1 cellular context compared by ENCODE assay signal in genomic region chrX:78139160-78140123, GRCh38.
TF ChIP-seq lines count a peak whose summit lies in the region.

TAF9B (minus strand) TSS chrX:78139650; CDS start chrX:78139611, 39 bp downstream.

TF ChIP-seq in GM12878, 131 proteins besides CTCF, POLR2A, EP300 and RAD21 (continued from another document and continues in another):
- TF ChIP-seq HSF1 (IDR thresholded peaks at IDR 0.05; ENCODE audit: low read depth, low read length) (no peak), PRDM15 (CRISPR knock-in tag; IDR thresholded peaks at IDR 0.05) (no peak), RAD51 (IDR thresholded peaks at IDR 0.05) (no peak), CEBPB (IDR thresholded peaks at IDR 0.05; ENCODE audit: borderline replicate concordance in 1 of 2, low read depth in 2 of 2, low read length in 2 of 2) (no peak), RELA (IDR thresholded peaks at IDR 0.05; ENCODE audit: borderline replicate concordance, partially characterized antibody) (no peak), JUNB (IDR thresholded peaks at IDR 0.05) (no peak), NFXL1 (IDR thresholded peaks at IDR 0.05; ENCODE audit: borderline replicate concordance) (no peak), CBFB (IDR thresholded peaks at IDR 0.05; ENCODE audit: low read depth) (no peak), ZSCAN29 (IDR thresholded peaks at IDR 0.05) (no peak), ZBTB40 (IDR thresholded peaks at IDR 0.05; ENCODE audit: borderline replicate concordance) (no peak), ZBTB33 (IDR thresholded peaks at IDR 0.05) (no peak), CREM (IDR thresholded peaks at IDR 0.05; ENCODE audit: low read depth) (0 out of 2 replicates have a peak, but pooled peaks have one; percentile 41), RELB (IDR thresholded peaks at IDR 0.05; ENCODE audit: low read depth) (0 out of 2 replicates have a peak, but pooled peaks have one; percentile 34), HCFC1 (IDR thresholded peaks at IDR 0.05; ENCODE audit: low read length) (no peak), STAT3 (IDR thresholded peaks at IDR 0.05; ENCODE audit: low read depth, low read length) (no peak), TCF12 (IDR thresholded peaks at IDR 0.05; ENCODE audit: low read depth, low read length) (no peak), ZBTB11 (CRISPR knock-in tag; IDR thresholded peaks at IDR 0.05) (no peak), NR2F1 (conservative IDR thresholded peaks at IDR 0.05) (no peak), IRF3 (IDR thresholded peaks at IDR 0.05) (no peak), ZNF217 (IDR thresholded peaks at IDR 0.05) (no peak), YY1 (IDR thresholded peaks at IDR 0.05; ENCODE audit: low read depth, low read length) (peak; percentile 92), MEF2B (IDR thresholded peaks at IDR 0.05; ENCODE audit: partially characterized antibody, poor library complexity, severe bottlenecking) (no peak), E2F8 (IDR thresholded peaks at IDR 0.05; ENCODE audit: low read depth, partially characterized antibody) (no peak), RFX5 (IDR thresholded peaks at IDR 0.05; ENCODE audit: low read depth, low read length) (no peak), SIN3A (IDR thresholded peaks at IDR 0.05; ENCODE audit: low read depth, low read length) (no peak), POLR2AphosphoS2 (IDR thresholded peaks at IDR 0.05; ENCODE audit: low read depth, low read length) (peak; percentile 95), ZNF592 (IDR thresholded peaks at IDR 0.05) (no peak), POLR2AphosphoS5 (IDR thresholded peaks at IDR 0.05; ENCODE audit: low read length) (peak; percentile 60; the same call in 1 of the 2 replicates), ETV6 (conservative IDR thresholded peaks at IDR 0.05 in 1 of 2, IDR thresholded peaks at IDR 0.05 in 1 of 2; ENCODE audit: borderline replicate concordance in 1 of 2, low read depth in 1 of 2) (no peak)
